Comparison of ENCODE assay signal across 25 cellular contexts in genomic region chr20:49098136-49098535, GRCh38.
"Had no signal": no experiment of that assay in that cellular context is flagged by ENCODE, and none has a peak within 500 bp of the region (broad histone marks: within the 10 kb centered on the region; RNA-seq: fewer than 3 reads in every experiment).

No MANE protein-coding gene starts in this region.

- H3K4me3 ChIP-seq: left lung, lower lobe of right lung, ovary, right atrium auricular region, skin epidermis, tibial nerve, uterus had no signal

- DNase-seq: immature natural killer cell; kidney; left colon; left lung; lower lobe of right lung; mammary epithelial cell; mesenchymal stem cell; naive thymus-derived CD4-positive, alpha-beta T cell; ovary; stimulated activated CD4-positive, alpha-beta T cell treated with anti-CD3 and anti-CD28 coated beads, Interleukin-12 subunit alpha, Interleukin-12 subunit beta, amount 100 ng/mL, for 4 hours; stimulated activated CD4-positive, alpha-beta T cell treated with anti-CD3 and anti-CD28 coated beads, Interleukin-15, amount 100 ng/mL, for 24 hours; stimulated activated CD4-positive, alpha-beta T cell treated with anti-CD3 and anti-CD28 coated beads, Interleukin-2, amount 100 ng/mL, for 24 hours; stimulated activated CD4-positive, alpha-beta T cell treated with anti-CD3 and anti-CD28 coated beads, Interleukin-4, amount 100 ng/mL, for 1 hour; stimulated activated naive CD4-positive, alpha-beta T cell treated with Interleukin-2 at 50 U/mL for 16 hours; stimulated activated naive CD8-positive, alpha-beta T cell treated with anti-CD3 and anti-CD28 coated beads, Interleukin-15, amount 100 ng/mL, for 72 hours; substantia nigra; uterus had no signal

- H3K4me1 ChIP-seq: left lung, right atrium auricular region, tibial nerve, uterus had no signal

- H3K27ac Mint-ChIP-seq: natural killer cell treated with Interleukin-12 subunit alpha and Interleukin-12 subunit beta and Interleukin-15 and Interleukin-18, amount 100 ng/mL, for 72 hours; type B pancreatic cell had no signal

- H3K4me3 Mint-ChIP-seq: immature natural killer cell; naive thymus-derived CD4-positive, alpha-beta T cell; natural killer cell treated with Interleukin-12 subunit alpha and Interleukin-12 subunit beta and Interleukin-15 and Interleukin-18, amount 100 ng/mL, for 72 hours; stimulated activated naive CD8-positive, alpha-beta T cell treated with anti-CD3 and anti-CD28 coated beads, Interleukin-15, amount 100 ng/mL, for 72 hours; type B pancreatic cell had no signal

- ATAC-seq: left colon; left lung; lower lobe of right lung; naive thymus-derived CD4-positive, alpha-beta T cell; natural killer cell treated with Interleukin-12 subunit alpha and Interleukin-12 subunit beta and Interleukin-15 and Interleukin-18, amount 100 ng/mL, for 72 hours; sciatic nerve; stimulated activated naive CD8-positive, alpha-beta T cell treated with anti-CD3 and anti-CD28 coated beads, Interleukin-15, amount 100 ng/mL, for 72 hours had no signal

- H3K9me3 Mint-ChIP-seq: immature natural killer cell; naive thymus-derived CD4-positive, alpha-beta T cell; natural killer cell treated with Interleukin-12 subunit alpha and Interleukin-12 subunit beta and Interleukin-15 and Interleukin-18, amount 100 ng/mL, for 72 hours; stimulated activated naive CD8-positive, alpha-beta T cell treated with anti-CD3 and anti-CD28 coated beads, Interleukin-15, amount 100 ng/mL, for 72 hours; type B pancreatic cell had no signal

- H3K27me3 ChIP-seq: left lung, ovary, right atrium auricular region, tibial nerve, uterus had no signal

- FAIRE-seq: islet of Langerhans, kidney had no signal

- H3K36me3 ChIP-seq: ovary, uterus had no signal

- H3K9me3 ChIP-seq: left lung, lower lobe of right lung, ovary, right atrium auricular region, tibial nerve, uterus had no signal

- H3K27ac ChIP-seq: left lung, lower lobe of right lung, ovary, right atrium auricular region, skin epidermis, tibial nerve, uterus had no signal

- H3K27me3 Mint-ChIP-seq: naive thymus-derived CD4-positive, alpha-beta T cell; natural killer cell treated with Interleukin-12 subunit alpha and Interleukin-12 subunit beta and Interleukin-15 and Interleukin-18, amount 100 ng/mL, for 72 hours; progenitor cell of endocrine pancreas; stimulated activated naive CD8-positive, alpha-beta T cell treated with anti-CD3 and anti-CD28 coated beads, Interleukin-15, amount 100 ng/mL, for 72 hours; type B pancreatic cell had no signal
